Comparison of ENCODE assay signal across 26 cellular contexts in the genomic region with DNA sequence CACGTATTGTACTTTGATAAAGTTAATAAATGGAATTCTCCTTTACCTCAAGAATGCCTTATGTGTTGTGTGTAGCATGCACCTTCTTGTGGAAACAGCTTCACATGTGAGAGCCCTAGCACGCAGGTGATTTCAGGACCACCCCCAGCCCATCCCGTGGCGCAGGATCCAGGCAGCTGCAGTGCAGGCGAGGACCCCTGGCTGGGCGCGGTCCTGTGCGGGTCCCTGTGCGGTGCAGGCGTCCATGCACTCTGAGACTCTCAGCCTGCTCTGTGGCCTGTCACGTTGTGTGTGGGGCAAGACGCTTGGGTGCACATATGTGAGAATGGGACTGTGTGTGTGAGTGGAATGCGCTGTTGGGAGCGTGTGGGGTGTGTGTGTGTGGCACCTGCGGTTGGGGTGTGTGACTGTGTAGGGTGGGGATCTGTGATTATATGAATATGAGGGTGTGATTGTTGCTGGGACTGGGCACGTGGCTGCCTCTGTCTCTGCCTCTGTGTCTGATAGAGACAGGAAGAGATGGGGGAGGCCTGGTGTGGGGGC. TPM values are rescaled to one million over a fixed set of nuclear protein-coding genes. Genes with fewer than 3 reads are reported as not detected.
DNase-seq lines count a peak whose midpoint lies in the region; ATAC-seq and TF ChIP-seq lines count a peak whose summit lies in the region.
"Had no signal": no experiment of that assay in that cellular context is flagged by ENCODE, and none has a peak within 500 bp of the region (broad histone marks: within the 10 kb centered on the region; RNA-seq: fewer than 3 reads in every experiment).

No MANE protein-coding gene starts in this region.

- H4K91ac ChIP-seq in IMR-90 (ENCODE audit: insufficient read depth, low read depth, low read length) = no peak overlapping the region

- no peak overlapping the region for H4K5ac ChIP-seq in IMR-90 (ENCODE audit: low read depth, low read length)

- H3K27me3 Mint-ChIP-seq in activated CD4-positive, alpha-beta T cell treated with anti-CD3 and anti-CD28 coated beads for 36 hours = peaks cover 14% of the 10 kb centered on the region

- peaks cover 6% of the 10 kb centered on the region for H3K9me3 ChIP-seq in IMR-90 (ENCODE audit: control insufficient read depth, insufficient read depth, low read length)
- peaks cover 0 to 7% (median 0%) of the 10 kb centered on the region in 4 donors for H3K9me3 ChIP-seq in esophagus muscularis mucosa
- no peaks in the 10 kb centered on the region for H3K9me3 ChIP-seq in upper lobe of right lung
- H3K9me3 ChIP-seq in GM23248 (ENCODE audit: low read depth) = no peaks in the 10 kb centered on the region

- TF ChIP-seq CTCF in IMR-90 (conservative IDR thresholded peaks at IDR 0.05; ENCODE audit: low read depth, low read length) (no peak), esophagus muscularis mucosa (IDR thresholded peaks at IDR 0.05) (no peak), upper lobe of right lung (IDR thresholded peaks at IDR 0.05) (no peak)

- H3K4me1 Mint-ChIP-seq in activated CD4-positive, alpha-beta T cell treated with anti-CD3 and anti-CD28 coated beads for 36 hours = no peaks in the 10 kb centered on the region
- H3K4me1 Mint-ChIP-seq: CD8-positive, alpha-beta memory T cell had no signal

- intact Hi-C loops in cardiac septum (cut with DNase I) = no loop called here
- intact Hi-C loops in left ventricle myocardium superior (cut with micrococcal nuclease) = no loop called here
- intact Hi-C loops in IMR-90 (cut with micrococcal nuclease) = no loop called here
- intact Hi-C loops in esophagus muscularis mucosa (cut with DNase I) = no loop called here
- intact Hi-C loops in upper lobe of right lung (cut with DNase I) = no loop called here
- intact Hi-C loops in activated CD4-positive, alpha-beta T cell treated with anti-CD3 and anti-CD28 coated beads for 36 hours (cut with DNase I, micrococcal nuclease) = no loop called here

- no peaks in the 10 kb centered on the region for H3F3A ChIP-seq in GM23248 (ENCODE audit: insufficient read depth)

- TF ChIP-seq POLR2A in IMR-90 (IDR thresholded peaks at IDR 0.05; ENCODE audit: low read depth, low read length) (no peak), esophagus muscularis mucosa (IDR thresholded peaks at IDR 0.05; ENCODE audit: low read depth) (no peak)

- H3K9me1 ChIP-seq in IMR-90 (ENCODE audit: insufficient read depth, low read length) = no peaks in the 10 kb centered on the region

- no peak overlapping the region for H3K56ac ChIP-seq in IMR-90 (ENCODE audit: extremely low read depth, insufficient read depth, low read length)

- peaks cover 9% of the 10 kb centered on the region; the same call in 1 of the 2 replicates for H3K27me3 ChIP-seq in IMR-90 (ENCODE audit: control insufficient read depth, insufficient read depth, low read length)
- no peaks in the 10 kb centered on the region for H3K27me3 ChIP-seq in esophagus muscularis mucosa
- H3K27me3 ChIP-seq in upper lobe of right lung = no peaks in the 10 kb centered on the region
- H3K27me3 ChIP-seq in GM23248 (replicated peaks; ENCODE audit: insufficient read depth) = 0 out of 2 replicates have a peak, but pooled peaks cover 5% of the 10 kb centered on the region
- H3K27me3 ChIP-seq: Peyer's patch, SJSA1 had no signal

- 87% methylated on average over 3 of the region's 16 CpGs; no CpG with 5 or more reads in 1 of the 2 experiments for WGBS in IMR-90 (ENCODE audit: extremely low coverage in 2 of 2, insufficient read length in 1 of 2), 2 experiments
- WGBS in esophagus muscularis mucosa = 83% methylated on average over 5 of the region's 16 CpGs
- WGBS in GM23248 (ENCODE audit: low coverage in 1 of 2, low lambda C conversion rate in 2 of 2, missing lambda C conversion rate in 2 of 2), 2 experiments = 71 to 76% methylated on average over 16 of the region's 16 CpGs

- no peak overlapping the region for H4K8ac ChIP-seq in IMR-90 (ENCODE audit: low read depth in 2 of 2, low read length in 2 of 2)

- H3K36me3 Mint-ChIP-seq in activated CD4-positive, alpha-beta T cell treated with anti-CD3 and anti-CD28 coated beads for 36 hours (ENCODE audit: low read depth) = no peaks in the 10 kb centered on the region

- H3K9ac ChIP-seq in IMR-90 (ENCODE audit: low read depth, low read length) = no peak overlapping the region
- H3K9ac ChIP-seq in GM23248 = no peak overlapping the region
- H3K9ac ChIP-seq: KMS-11 had no signal

- H2BK5ac ChIP-seq in IMR-90 (ENCODE audit: low read depth, low read length, poor library complexity, severe bottlenecking) = no peak overlapping the region

- H3K4ac ChIP-seq in IMR-90 (ENCODE audit: low read depth, low read length) = no peak overlapping the region

- H3K27ac ChIP-seq in IMR-90 (ENCODE audit: insufficient read depth, low read length) = no peak overlapping the region
- no peak overlapping the region for H3K27ac ChIP-seq in esophagus muscularis mucosa (replicated peaks in 1 of 4)
- no peak overlapping the region for H3K27ac ChIP-seq in upper lobe of right lung
- no peak overlapping the region for H3K27ac ChIP-seq in GM23248
- H3K27ac ChIP-seq: 22Rv1, C4-2B, HL-60, KMS-11, Peyer's patch, SJSA1 had no signal

- no peak overlapping the region for H2BK120ac ChIP-seq in IMR-90 (ENCODE audit: low read depth, low read length)

- no peak overlapping the region for H3K27ac Mint-ChIP-seq in activated CD4-positive, alpha-beta T cell treated with anti-CD3 and anti-CD28 coated beads for 36 hours
- H3K27ac Mint-ChIP-seq: CD8-positive, alpha-beta memory T cell; HFFc6 had no signal

- DNase-seq in cardiac septum (ENCODE audit: low spot score) = peak; percentile 54
- DNase-seq in left ventricle myocardium superior = no peak
- no peak for DNase-seq in IMR-90
- peak; percentile 89 for DNase-seq in esophagus muscularis mucosa (ENCODE audit: extremely low spot score)
- DNase-seq in upper lobe of right lung = peak; percentile 53
- DNase-seq in GM23248 = no peak
- DNase-seq in C1 segment of cervical spinal cord (lab: John Stamatoyannopoulos, UW) = no peak
- DNase-seq in activated CD4-positive, alpha-beta T cell treated with anti-CD3 and anti-CD28 coated beads for 36 hours = no peak
- DNase-seq: AML-193; Calu3; CD8-positive, alpha-beta memory T cell; DMS153; HFFc6; NCI-H1105; NCI-H146; NCI-H2029 treated with DMSO at 0.1 percent for 48 hours; NCI-H226; NCI-H510A treated with DMSO at 0.1 percent for 48 hours; NCI-H82; Peyer's patch had no signal

- no peak overlapping the region for H2AK5ac ChIP-seq in IMR-90 (ENCODE audit: low read depth, low read length)

- CTCF ChIA-PET in IMR-90 (lab: Yijun Ruan, JAX) = no interaction called here
- CTCF ChIA-PET in activated CD4-positive, alpha-beta T cell treated with anti-CD3 and anti-CD28 coated beads for 36 hours (lab: Charles Lee) = interaction anchor here (1.1 kb wide), 1 partner anchor 12 kb away, joined by 3 read pairs; no protein-coding TSS in a partner anchor

- no peak for TF ChIP-seq RAD21 in IMR-90 (IDR thresholded peaks at IDR 0.05; ENCODE audit: low read length)

- H3K18ac ChIP-seq in IMR-90 (ENCODE audit: low read depth, low read length) = no peak overlapping the region

- H2AK9ac ChIP-seq in IMR-90 (replicated peaks; ENCODE audit: low read depth, low read length, poor library complexity) = peak overlapping the region; percentile 42

- H3K4me1 ChIP-seq in IMR-90 (ENCODE audit: control insufficient read depth, insufficient read depth, low read length) (no peaks in the 10 kb centered on the region), esophagus muscularis mucosa (no peaks in the 10 kb centered on the region), upper lobe of right lung (no peaks in the 10 kb centered on the region), GM23248 (ENCODE audit: insufficient read depth) (no peaks in the 10 kb centered on the region)
- H3K4me1 ChIP-seq: Peyer's patch, SJSA1 had no signal

- H2AFZ ChIP-seq in IMR-90 (replicated peaks; ENCODE audit: low read length, poor library complexity) (no peak overlapping the region), GM23248 (no peak overlapping the region)

- H4K20me1 ChIP-seq in IMR-90 (ENCODE audit: insufficient read depth, low read length) (no peaks in the 10 kb centered on the region), GM23248 (ENCODE audit: insufficient read depth) (no peaks in the 10 kb centered on the region)

- no peak overlapping the region for H3K4me3 Mint-ChIP-seq in activated CD4-positive, alpha-beta T cell treated with anti-CD3 and anti-CD28 coated beads for 36 hours
- H3K4me3 Mint-ChIP-seq: CD8-positive, alpha-beta memory T cell; HFFc6 had no signal

- no peak overlapping the region for H3K23ac ChIP-seq in IMR-90 (ENCODE audit: low read depth, low read length)

- H3K4me2 ChIP-seq in IMR-90 (ENCODE audit: low read depth, low read length) = no peak overlapping the region
- no peak overlapping the region for H3K4me2 ChIP-seq in GM23248 (ENCODE audit: unreplicated experiment)
- H3K4me2 ChIP-seq: KMS-11 had no signal

- peaks cover 5% of the 10 kb centered on the region for H3K9me3 Mint-ChIP-seq in activated CD4-positive, alpha-beta T cell treated with anti-CD3 and anti-CD28 coated beads for 36 hours (ENCODE audit: low read depth)

- H3K79me2 ChIP-seq in GM23248 (ENCODE audit: insufficient read depth) = no peaks in the 10 kb centered on the region

- no peak overlapping the region for H2BK20ac ChIP-seq in IMR-90 (ENCODE audit: low read depth, low read length)

- H3K79me1 ChIP-seq in IMR-90 (ENCODE audit: low read depth in 1 of 2, low read length in 2 of 2) = no peaks in the 10 kb centered on the region

- ATAC-seq in left ventricle myocardium superior (no peak), IMR-90 (ENCODE audit: low read depth) (peak; percentile 16; the same call in 1 of the 2 replicates), upper lobe of right lung (peak; percentile 45)
- no peak for ATAC-seq in activated CD4-positive, alpha-beta T cell treated with anti-CD3 and anti-CD28 coated beads for 36 hours
- ATAC-seq: Right ventricle myocardium inferior had no signal

- in situ Hi-C loops in IMR-90 (cut with MboI; ENCODE audit: low sequenced_read_pairs) = no loop called here
- in situ Hi-C loops in GM23248 (cut with MboI) = no loop called here

- POLR2A ChIA-PET in IMR-90 (lab: Charles Lee; ENCODE audit: unreplicated experiment) = no interaction called here
- POLR2A ChIA-PET in activated CD4-positive, alpha-beta T cell treated with anti-CD3 and anti-CD28 coated beads for 36 hours (lab: Charles Lee) = no interaction called here

- H3K14ac ChIP-seq in IMR-90 (replicated peaks; ENCODE audit: low read depth, low read length) = no peak overlapping the region

- no peak overlapping the region for H2BK15ac ChIP-seq in IMR-90 (ENCODE audit: low read depth, low read length)

- H3K4me3 ChIP-seq in IMR-90 (ENCODE audit: insufficient read depth, low read depth, low read length) = no peak overlapping the region
- no peak overlapping the region for H3K4me3 ChIP-seq in esophagus muscularis mucosa
- no peak overlapping the region for H3K4me3 ChIP-seq in upper lobe of right lung
- H3K4me3 ChIP-seq in GM23248 = no peak overlapping the region
- H3K4me3 ChIP-seq: Peyer's patch, SJSA1 had no signal

- dilution Hi-C loops in IMR-90 (cut with HindIII; ENCODE audit: low sequenced_read_pairs, unreplicated experiment) = no loop called here

- no TSS peak for BruUV-seq in IMR-90 (replicated peaks; lab: Mats Ljungman, UMichigan)

- TF ChIP-seq EP300 in esophagus muscularis mucosa (IDR thresholded peaks at IDR 0.05) = no peak

- no peaks in the 10 kb centered on the region for H3K36me3 ChIP-seq in IMR-90 (ENCODE audit: control insufficient read depth, insufficient read depth, low read length)
- no peaks in the 10 kb centered on the region for H3K36me3 ChIP-seq in esophagus muscularis mucosa
- H3K36me3 ChIP-seq in upper lobe of right lung = no peaks in the 10 kb centered on the region
- H3K36me3 ChIP-seq in GM23248 (ENCODE audit: low read depth) = no peaks in the 10 kb centered on the region
- H3K36me3 ChIP-seq: Peyer's patch, SJSA1 had no signal

- H3K9me2 ChIP-seq in GM23248 (ENCODE audit: insufficient read depth) = no peaks in the 10 kb centered on the region

RNA-seq across cellular contexts. Expression of gene WTIP, which starts 30.8 kb away (rescaled TPM):
- total RNA-seq in cardiac septum = 34.7 TPM
- total RNA-seq in left ventricle myocardium superior = 26.2 TPM
- 35.0 and 48.9 TPM in 2 replicates for total RNA-seq in IMR-90 (2012; rRNA removed)
- polyA plus RNA-seq in IMR-90 (2012; rRNA removed) = 30.3 and 30.7 TPM in 2 replicates
- polyA plus RNA-seq in IMR-90 (2012; cell fraction: cytosol; rRNA removed) = 25.9 and 38.5 TPM in 2 replicates
- 19.3 and 41.0 TPM in 2 replicates for polyA plus RNA-seq in IMR-90 (2012; cell fraction: nucleus; rRNA removed; ENCODE audit: low replicate concordance)
- 10 to 100 TPM; 19.1 to 68.0 (median 43.4) TPM for total RNA-seq in esophagus muscularis mucosa
- 37.1 TPM for total RNA-seq in upper lobe of right lung
- total RNA-seq in GM23248 (2014; rRNA removed; shearing (Covaris generic)) = 35.2 and 37.2 TPM in 2 replicates
- polyA plus RNA-seq in GM23248 (2016; fragmentation: Nextera tagmentation; extraction: Ambion mirVana) = 2.2 and 3.5 TPM in 2 replicates
- 1 to 10 TPM in 1 of 2 experiments, under 1 TPM in 1; 0.60 to 1.0 TPM for total RNA-seq in activated CD4-positive, alpha-beta T cell treated with anti-CD3 and anti-CD28 coated beads for 36 hours
- polyA plus RNA-seq: CD8-positive, alpha-beta memory T cell had no signal

Comparison
In these comparisons a context has a peak if more than half of its experiments do, and no peak if none do; other contexts are left out.
1. DNase-seq: peak in cardiac septum (single experiment), esophagus muscularis mucosa (single experiment) and upper lobe of right lung (single experiment); none in left ventricle myocardium superior (single experiment), IMR-90 (single experiment), GM23248 (single experiment), C1 segment of cervical spinal cord (0 of 14) and activated CD4-positive, alpha-beta T cell treated with anti-CD3 and anti-CD28 coated beads for 36 hours (single experiment).
2. ATAC-seq: peak in IMR-90 (single experiment) and upper lobe of right lung (single experiment); none in left ventricle myocardium superior (single experiment) and activated CD4-positive, alpha-beta T cell treated with anti-CD3 and anti-CD28 coated beads for 36 hours (single experiment).
3. RNA of gene WTIP, which starts 30.8 kb away (total RNA-seq): 19.1 to 68.0 TPM in esophagus muscularis mucosa, 35.0 to 48.9 TPM in IMR-90, 37.1 TPM in upper lobe of right lung (single experiment), 35.2 to 37.2 TPM in GM23248, 34.7 TPM in cardiac septum (single experiment) and 26.2 TPM in left ventricle myocardium superior (single experiment); 0.60 to 1.0 TPM in activated CD4-positive, alpha-beta T cell treated with anti-CD3 and anti-CD28 coated beads for 36 hours; every median in the first group is over 10 times any median in the second.